In the genomic region with DNA sequence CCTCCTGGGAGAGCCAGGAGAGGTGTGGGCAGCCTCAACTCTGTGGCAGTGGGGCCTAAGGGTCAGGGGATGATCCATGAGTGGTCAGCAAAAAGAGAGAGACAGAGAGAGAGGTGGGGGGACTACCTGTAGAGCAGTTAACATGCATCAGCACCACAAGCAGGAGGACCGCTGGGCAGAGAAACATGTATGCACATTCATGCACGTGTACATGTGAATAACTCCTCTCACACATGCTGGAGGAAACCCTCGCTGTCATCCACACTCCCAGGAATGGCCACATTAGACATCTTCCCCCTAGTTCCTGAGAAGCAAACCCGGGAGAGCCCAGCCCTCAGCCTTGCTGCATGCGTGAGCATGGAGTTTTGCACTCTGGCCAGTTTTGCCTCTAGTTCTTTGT, we compare ENCODE assay signal across 11 cellular contexts.
DNase-seq lines count a peak whose midpoint lies in the region; ATAC-seq, FAIRE-seq and TF ChIP-seq lines count a peak whose summit lies in the region.
"Had no signal": no experiment of that assay in that cellular context is flagged by ENCODE, and none has a peak within 500 bp of the region (broad histone marks: within the 10 kb centered on the region; RNA-seq: fewer than 3 reads in every experiment).

No MANE protein-coding gene starts in this region.

- no peak for TF ChIP-seq CTCF in upper lobe of right lung (IDR thresholded peaks at IDR 0.05)

- no peaks in the 10 kb centered on the region for H3K27me3 ChIP-seq in muscle layer of duodenum (ENCODE audit: low read depth, low read length)
- no peaks in the 10 kb centered on the region for H3K27me3 ChIP-seq in upper lobe of right lung
- H3K27me3 ChIP-seq: heart right ventricle had no signal

- no peak for FAIRE-seq in GM12891 (lab: Jason Lieb, UNC)

- H3K4me1 ChIP-seq in muscle layer of duodenum (ENCODE audit: control insufficient read depth in 1 of 2, insufficient read depth in 2 of 2, low read length in 2 of 2): peaks cover 23 to 34% of the 10 kb centered on the region in 2 donors
- H3K4me1 ChIP-seq in upper lobe of right lung: peaks cover 58% of the 10 kb centered on the region

- no peak for TF ChIP-seq POLR2A in GM12891 (IDR thresholded peaks at IDR 0.05; ENCODE audit: low read depth, low read length)

- H3K27ac ChIP-seq in muscle layer of duodenum (ENCODE audit: low read length): peak overlapping the region; percentile 41
- no peak overlapping the region for H3K27ac ChIP-seq in upper lobe of right lung

- intact Hi-C loops in upper lobe of right lung (cut with DNase I) (no loop called here), head of caudate nucleus (cut with DNase I) (loop anchor here (10.0 kb wide), 2 partner anchors 70 to 450 kb away; no protein-coding TSS in a partner anchor)

- H3K9me3 ChIP-seq in muscle layer of duodenum (ENCODE audit: control insufficient read depth in 1 of 2, low read length in 2 of 2) (no peaks in the 10 kb centered on the region), upper lobe of right lung (no peaks in the 10 kb centered on the region)
- H3K9me3 ChIP-seq: heart right ventricle had no signal

- H3K4me3 ChIP-seq in muscle layer of duodenum (ENCODE audit: low read depth in 1 of 2, low read length in 2 of 2) (no peak overlapping the region), upper lobe of right lung (no peak overlapping the region)
- H3K4me3 ChIP-seq: heart right ventricle had no signal

- no peak for DNase-seq in GM12891 (ENCODE audit: insufficient read length, low spot score)
- DNase-seq in upper lobe of right lung: no peak
- no peak for DNase-seq in GF-D8 (lab: John Stamatoyannopoulos, UW)
- no peak for DNase-seq in head of caudate nucleus
- DNase-seq in NCI-H1930 (lab: John Stamatoyannopoulos, UW): no peak
- DNase-seq: effector CD4-positive, alpha-beta T cell; heart right ventricle; NCI-H1436 had no signal

- peak; percentile 23 for ATAC-seq in GM21381 (IDR thresholded peaks at IDR 0.05; ENCODE audit: unreplicated experiment)
- peak; percentile 10 for ATAC-seq in HG03575 (IDR thresholded peaks at IDR 0.05; ENCODE audit: extremely low read depth, insufficient number of reproducible peaks, low FRiP score, unreplicated experiment)
- ATAC-seq in upper lobe of right lung: no peak
- ATAC-seq: heart right ventricle had no signal

- H3K36me3 ChIP-seq in muscle layer of duodenum (ENCODE audit: control insufficient read depth in 1 of 2, insufficient read depth in 2 of 2, low read length in 2 of 2) (peaks cover 0 to 6% of the 10 kb centered on the region in 2 donors), upper lobe of right lung (no peaks in the 10 kb centered on the region)

TF ChIP-seq in GM12891, 5 proteins besides CTCF, POLR2A, EP300 and RAD21:
- no peak for TF ChIP-seq PAX5 (IDR thresholded peaks at IDR 0.05; ENCODE audit: insufficient read depth, low read length, severe bottlenecking)
- TF ChIP-seq POLR2AphosphoS5 (IDR thresholded peaks at IDR 0.05; ENCODE audit: low read depth, low read length): no peak
- peak; percentile 47; the same call in 1 of the 2 replicates for TF ChIP-seq POU2F2 (IDR thresholded peaks at IDR 0.05; ENCODE audit: low read depth, low read length)
- TF ChIP-seq TAF1 (IDR thresholded peaks at IDR 0.05; ENCODE audit: low read depth, low read length): no peak
